Comparison of ENCODE assay signal across 8 cellular contexts in the genomic region with DNA sequence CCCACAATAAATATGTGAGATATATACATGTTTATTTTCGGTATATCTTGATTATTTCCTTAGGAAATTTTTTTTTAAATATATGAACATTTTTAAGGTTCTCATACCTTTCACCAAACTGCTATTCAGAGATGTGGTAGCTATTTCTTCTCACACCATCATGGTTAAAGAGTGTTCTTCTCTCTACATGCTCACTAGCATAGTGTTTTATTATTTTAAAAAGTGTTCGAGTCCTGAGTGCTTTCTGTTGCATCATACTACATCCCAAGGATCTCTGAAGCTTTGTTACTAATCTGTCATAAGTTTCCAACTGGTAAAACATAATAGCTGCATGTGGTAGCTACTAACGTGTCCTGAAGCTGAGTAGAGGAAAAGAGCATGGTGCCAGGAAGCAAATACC.
"Had no signal": no experiment of that assay in that cellular context is flagged by ENCODE, and none has a peak within 500 bp of the region (broad histone marks: within the 10 kb centered on the region; RNA-seq: fewer than 3 reads in every experiment).

No MANE protein-coding gene starts in this region.

- DNase-seq: IMR-90, KBM-7, KG1 had no signal

- H3K27ac ChIP-seq: HL-60, KMS-11 had no signal

- H3K36me3 Mint-ChIP-seq: IgD-negative memory B cell had no signal

- H3K9ac ChIP-seq: KMS-11 had no signal

- H3K27ac Mint-ChIP-seq: IgD-negative memory B cell had no signal

- H3K4me2 ChIP-seq: KMS-11 had no signal

- ATAC-seq: HepG2 had no signal

- FAIRE-seq: HepG2, HTR-8/SVneo had no signal
